Comparison of ENCODE assay signal across 26 cellular contexts in the genomic region with DNA sequence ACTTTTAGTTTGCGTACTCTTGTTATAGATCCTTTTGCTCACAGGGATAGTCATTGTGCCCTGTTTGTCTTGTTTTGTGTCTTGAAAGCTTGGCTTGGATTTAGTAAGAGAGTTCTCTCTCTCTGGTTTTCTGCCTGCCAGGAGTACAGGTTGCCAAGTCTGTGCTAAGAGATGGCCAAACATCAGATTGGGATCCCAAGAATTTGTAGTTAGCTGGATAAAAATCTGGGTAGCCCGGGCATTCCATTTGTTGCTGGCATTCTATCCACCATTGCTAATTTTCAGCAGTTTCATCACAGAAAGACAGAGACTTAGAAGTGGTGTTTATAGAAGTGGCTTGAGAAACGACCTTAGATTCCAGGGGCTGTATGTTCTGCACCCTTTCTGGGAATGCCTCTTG.
"Had no signal": no experiment of that assay in that cellular context is flagged by ENCODE, and none has a peak within 500 bp of the region (broad histone marks: within the 10 kb centered on the region; RNA-seq: fewer than 3 reads in every experiment).

No MANE protein-coding gene starts in this region.

- H3K4me3 ChIP-seq: breast epithelium, gastrocnemius medialis, left ventricle myocardium inferior, lung, mucosa of descending colon, right lobe of liver, skin epidermis, transverse colon had no signal

- ATAC-seq: activated T-cell treated with anti-CD3 and anti-CD28 coated beads, Interleukin-2, amount 50 U/mL, for 72 hours; esophagus mucosa; gastrocnemius medialis; mucosa of descending colon; natural killer cell treated with Interleukin-12 subunit alpha and Interleukin-12 subunit beta and Interleukin-15 and Interleukin-18, amount 100 ng/mL, for 72 hours; right lobe of liver; stimulated activated naive CD8-positive, alpha-beta T cell treated with anti-CD3 and anti-CD28 coated beads, Interleukin-15, Interleukin-2, amounts not matched to agents 100 U/mL and 50 U/mL, for 24 hours had no signal

- H3K27me3 Mint-ChIP-seq: activated naive CD8-positive, alpha-beta T cell; dendritic cell treated with granulocyte-macrophage colony-stimulating factor and Interleukin-4, amounts not matched to agents 40 ng/mL and 50 ng/mL, for 4 days had no signal

- DNase-seq: activated CD4-positive, alpha-beta T cell treated with anti-CD3 and anti-CD28 coated beads for 4 hours; activated CD4-positive, alpha-beta T cell treated with anti-CD3 and anti-CD28 coated beads, Interleukin-2, amount 50 U/mL, for 4 hours; activated naive CD4-positive, alpha-beta T cell treated with Interleukin-2 at 50 U/mL for 16 hours; activated T-cell treated with anti-CD3 and anti-CD28 coated beads for 4 hours; activated T-cell treated with anti-CD3 and anti-CD28 coated beads, Interleukin-2, amount 50 U/mL, for 72 hours; amniotic stem cell; central memory CD4-positive, alpha-beta T cell; endodermal cell; gastrocnemius medialis; glutamatergic neuron; left ventricle myocardium inferior; right lobe of liver; stimulated activated CD4-positive, alpha-beta T cell treated with anti-CD3 and anti-CD28 coated beads, Interleukin-12 subunit alpha, Interleukin-12 subunit beta, amount 100 ng/mL, for 4 hours; stimulated activated CD4-positive, alpha-beta T cell treated with anti-CD3 and anti-CD28 coated beads, Interleukin-4, amount 100 ng/mL, for 1 hour; stimulated activated naive CD8-positive, alpha-beta T cell treated with anti-CD3 and anti-CD28 coated beads, Interleukin-15, Interleukin-2, amounts not matched to agents 100 U/mL and 50 U/mL, for 24 hours; T-helper 2 cell; testis; transverse colon had no signal

- H3K4me3 Mint-ChIP-seq: activated naive CD8-positive, alpha-beta T cell; activated T-cell treated with anti-CD3 and anti-CD28 coated beads, Interleukin-2, amount 50 U/mL, for 72 hours; dendritic cell treated with granulocyte-macrophage colony-stimulating factor and Interleukin-4, amounts not matched to agents 40 ng/mL and 50 ng/mL, for 4 days; endodermal cell; natural killer cell treated with Interleukin-12 subunit alpha and Interleukin-12 subunit beta and Interleukin-15 and Interleukin-18, amount 100 ng/mL, for 72 hours had no signal

- H3K4me1 ChIP-seq: breast epithelium, gastrocnemius medialis, left ventricle myocardium inferior, right lobe of liver, testis had no signal

- H3K36me3 ChIP-seq: breast epithelium, gastrocnemius medialis, left ventricle myocardium inferior, right lobe of liver, transverse colon had no signal

- H3K27me3 ChIP-seq: breast epithelium, gastrocnemius medialis, right lobe of liver, testis, transverse colon had no signal

- H3K9me3 Mint-ChIP-seq: natural killer cell treated with Interleukin-12 subunit alpha and Interleukin-12 subunit beta and Interleukin-15 and Interleukin-18, amount 100 ng/mL, for 72 hours had no signal

- H3K27ac Mint-ChIP-seq: activated naive CD8-positive, alpha-beta T cell; activated T-cell treated with anti-CD3 and anti-CD28 coated beads, Interleukin-2, amount 50 U/mL, for 72 hours; dendritic cell treated with granulocyte-macrophage colony-stimulating factor and Interleukin-4, amounts not matched to agents 40 ng/mL and 50 ng/mL, for 4 days; endodermal cell; natural killer cell treated with Interleukin-12 subunit alpha and Interleukin-12 subunit beta and Interleukin-15 and Interleukin-18, amount 100 ng/mL, for 72 hours had no signal

- H3K9me3 ChIP-seq: breast epithelium, gastrocnemius medialis, right lobe of liver, testis had no signal
